In the genomic region with DNA sequence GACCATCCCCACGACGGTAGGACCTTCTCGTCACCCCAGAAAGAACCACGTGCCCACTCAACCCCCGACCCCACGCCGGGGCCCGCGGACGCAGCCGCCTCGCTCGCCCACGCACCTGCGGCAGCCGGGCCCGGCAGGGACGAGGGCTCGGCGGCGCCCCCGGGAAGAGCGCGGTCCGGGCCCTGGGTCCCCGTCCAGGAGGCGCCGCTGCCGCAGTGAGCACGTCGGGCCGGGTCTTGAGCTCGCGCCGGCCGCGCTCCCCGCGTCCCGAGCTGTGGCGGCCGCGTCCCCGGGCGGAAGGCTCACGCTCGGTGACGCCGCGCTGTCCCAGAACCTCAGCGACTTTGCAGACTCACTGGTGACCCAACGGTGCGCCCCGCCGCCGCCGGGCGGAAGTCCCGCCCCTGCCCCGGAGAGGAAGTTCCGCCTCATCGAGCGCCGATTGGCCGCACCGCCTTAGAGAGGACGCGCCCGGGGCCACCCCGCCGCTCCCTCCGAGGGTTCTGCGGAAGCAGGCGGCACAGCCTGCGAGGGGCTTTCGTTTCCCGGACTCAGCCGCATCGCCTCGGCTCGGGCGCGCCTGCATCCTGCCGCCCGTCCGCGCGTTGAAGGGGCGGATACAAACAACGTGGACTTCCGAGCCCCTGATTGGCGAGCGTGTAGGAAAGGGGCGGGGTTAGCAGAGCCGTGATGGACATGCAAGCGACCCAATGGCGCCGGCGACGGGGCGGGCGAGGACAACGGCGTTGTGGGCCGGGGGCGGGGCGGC, we compare ENCODE assay signal across 8 cellular contexts. TPM values are rescaled to one million over a fixed set of nuclear protein-coding genes. Genes with fewer than 3 reads are reported as not detected.
DNase-seq lines count a peak whose midpoint lies in the region; ATAC-seq and TF ChIP-seq lines count a peak whose summit lies in the region.

No MANE protein-coding gene starts in this region.

- no peaks in the 10 kb centered on the region for H3K27me3 Mint-ChIP-seq in activated naive CD8-positive, alpha-beta T cell
- peaks cover 24% of the 10 kb centered on the region for H3K27me3 Mint-ChIP-seq in glutamatergic neuron (ENCODE audit: unreplicated experiment)
- no peaks in the 10 kb centered on the region for H3K27me3 Mint-ChIP-seq in osteocyte (ENCODE audit: unreplicated experiment)

- H3K4me1 Mint-ChIP-seq in activated naive CD8-positive, alpha-beta T cell (ENCODE audit: low read depth) = peaks cover 23% of the 10 kb centered on the region
- peaks cover 29% of the 10 kb centered on the region for H3K4me1 Mint-ChIP-seq in glutamatergic neuron (ENCODE audit: low read depth, unreplicated experiment)
- H3K4me1 Mint-ChIP-seq in osteocyte (ENCODE audit: unreplicated experiment) = peaks cover 37% of the 10 kb centered on the region

- H3K27me3 ChIP-seq in thoracic aorta (replicated peaks; ENCODE audit: insufficient read depth) = no peaks in the 10 kb centered on the region

- peak; percentile 71 for ATAC-seq in HG02610 (IDR thresholded peaks at IDR 0.05; ENCODE audit: unreplicated experiment)
- peak; percentile 82 for ATAC-seq in SK-N-SH treated with all-trans-retinoic acid at 6 μM for 48 hours
- ATAC-seq in thoracic aorta (ENCODE audit: insufficient number of reproducible peaks, low FRiP score, low read depth) = peak; percentile 90

- TF ChIP-seq CTCF in GM10266 (IDR thresholded peaks at IDR 0.05; ENCODE audit: control insufficient read depth, insufficient read depth, low read depth, missing control alignments) = no peak
- no peak for TF ChIP-seq CTCF in glutamatergic neuron (IDR thresholded peaks at IDR 0.05; ENCODE audit: partially characterized antibody, unreplicated experiment)
- TF ChIP-seq CTCF in osteocyte (IDR thresholded peaks at IDR 0.05) = no peak
- no peak for TF ChIP-seq CTCF in thoracic aorta (IDR thresholded peaks at IDR 0.05)

- no peaks in the 10 kb centered on the region for H3K36me3 Mint-ChIP-seq in activated naive CD8-positive, alpha-beta T cell
- H3K36me3 Mint-ChIP-seq in glutamatergic neuron (ENCODE audit: unreplicated experiment) (peaks cover 7% of the 10 kb centered on the region), osteocyte (ENCODE audit: unreplicated experiment) (peaks cover 2% of the 10 kb centered on the region)

- H3K4me1 ChIP-seq in thoracic aorta (ENCODE audit: control insufficient read depth in 1 of 2, low read depth in 2 of 2) = peaks cover 19 to 47% of the 10 kb centered on the region in 2 donors

- H3K9me3 ChIP-seq in thoracic aorta = no peaks in the 10 kb centered on the region

- peak overlapping the region; percentile 99 for H3K4me3 Mint-ChIP-seq in activated naive CD8-positive, alpha-beta T cell
- peak overlapping the region; percentile 98 for H3K4me3 Mint-ChIP-seq in glutamatergic neuron (ENCODE audit: unreplicated experiment)
- H3K4me3 Mint-ChIP-seq in osteocyte (ENCODE audit: unreplicated experiment) = peak overlapping the region; percentile 98

- DNase-seq in GM10266 (ENCODE audit: extremely low spot score) = peak; percentile 97
- peak; percentile 97 for DNase-seq in NCI-H1092 treated with DMSO at 0.1 percent for 48 hours (lab: John Stamatoyannopoulos, UW)
- peak; percentile 97 for DNase-seq in glutamatergic neuron
- DNase-seq in osteocyte (ENCODE audit: extremely low spot score, unreplicated experiment) = peak; percentile 99
- DNase-seq in thoracic aorta (ENCODE audit: low spot score) = peak; percentile 84

- H3K27ac Mint-ChIP-seq in activated naive CD8-positive, alpha-beta T cell = peak overlapping the region; percentile 100
- H3K27ac Mint-ChIP-seq in glutamatergic neuron (ENCODE audit: unreplicated experiment) (peak overlapping the region; percentile 100), osteocyte (ENCODE audit: unreplicated experiment) (peak overlapping the region; percentile 100)

- peak overlapping the region; percentile 90 to 98 for H3K27ac ChIP-seq in thoracic aorta

- H3K9me3 Mint-ChIP-seq in activated naive CD8-positive, alpha-beta T cell (ENCODE audit: low read depth) = no peaks in the 10 kb centered on the region
- peaks cover 20% of the 10 kb centered on the region for H3K9me3 Mint-ChIP-seq in glutamatergic neuron (ENCODE audit: unreplicated experiment)
- H3K9me3 Mint-ChIP-seq in osteocyte (ENCODE audit: unreplicated experiment) = no peaks in the 10 kb centered on the region

- no peaks in the 10 kb centered on the region for H3K36me3 ChIP-seq in thoracic aorta

- peak overlapping the region; percentile 98 for H3K4me3 ChIP-seq in thoracic aorta

TF ChIP-seq in SK-N-SH treated with all-trans-retinoic acid at 6 μM for 48 hours, 23 proteins besides CTCF, POLR2A, EP300 and RAD21:
- TF ChIP-seq ZFP3 (CRISPR knock-in tag; IDR thresholded peaks at IDR 0.05) (no peak), CSDC2 (CRISPR knock-in tag; IDR thresholded peaks at IDR 0.05) (0 out of 2 replicates have a peak, but pooled peaks have one; percentile 9)

RNA-seq across cellular contexts. Expression of a gene that starts 0.8 kb away (rescaled TPM):
- total RNA-seq in glutamatergic neuron (ENCODE audit: unreplicated experiment) = 48.3 TPM
- 17.1 and 20.0 TPM in 2 replicates for total RNA-seq in osteocyte
- 10 to 100 TPM; 19.0 to 25.9 TPM for total RNA-seq in thoracic aorta

RNA-seq across cellular contexts. Expression of a gene that starts 19.3 kb away (rescaled TPM):
- 85.0 TPM for total RNA-seq in glutamatergic neuron (ENCODE audit: unreplicated experiment)
- total RNA-seq in osteocyte = 62.0 and 63.6 TPM in 2 replicates
- 10 to 100 TPM; 54.2 to 80.1 TPM for total RNA-seq in thoracic aorta

RNA-seq across cellular contexts. Expression of a gene that starts 22.3 kb away (rescaled TPM):
- total RNA-seq in glutamatergic neuron (ENCODE audit: unreplicated experiment) (3.4 TPM), osteocyte (0.57 and 1.7 TPM in 2 replicates), thoracic aorta (1 to 10 TPM; 2.0 to 3.2 TPM)

RNA-seq across cellular contexts. Expression of a gene that starts 28.9 kb away (rescaled TPM):
- total RNA-seq in glutamatergic neuron (ENCODE audit: unreplicated experiment) (not detected), osteocyte (not detected in 2 replicates), thoracic aorta (under 1 TPM in 1 of 2 donors, not detected in 1; 0.42 TPM)

RNA-seq across cellular contexts. Expression of a gene that starts 41.7 kb away (rescaled TPM):
- 61.9 TPM for total RNA-seq in glutamatergic neuron (ENCODE audit: unreplicated experiment)
- total RNA-seq in osteocyte = 0.47 and 0.56 TPM in 2 replicates
- 1 to 10 TPM in 1 of 2 donors, under 1 TPM in 1; 0.92 to 1.2 TPM for total RNA-seq in thoracic aorta

Comparison
In these comparisons a context has a peak if more than half of its experiments do, and no peak if none do; other contexts are left out.
1. Peak in every context shown above with its lines: DNase-seq, ATAC-seq, H3K4me3 ChIP-seq and H3K27ac ChIP-seq.